In genomic region chr3:189502676-189503257, GRCh38 we compare ENCODE assay signal across 17 cellular contexts.
DNase-seq lines count a peak whose midpoint lies in the region; ATAC-seq and TF ChIP-seq lines count a peak whose summit lies in the region.
"Had no signal": no experiment of that assay in that cellular context is flagged by ENCODE, and none has a peak within 500 bp of the region (broad histone marks: within the 10 kb centered on the region; RNA-seq: fewer than 3 reads in every experiment).

No MANE protein-coding gene starts in this region.

- no peak for TF ChIP-seq CTCF in Loucy (conservative IDR thresholded peaks at IDR 0.05; ENCODE audit: low read length)

- H4K20me1 ChIP-seq in Loucy (ENCODE audit: insufficient read depth, low read length, poor library complexity, severe bottlenecking) = no peaks in the 10 kb centered on the region

- no peaks in the 10 kb centered on the region for H3K36me3 ChIP-seq in Loucy (ENCODE audit: insufficient read depth, low read length)
- H3K36me3 ChIP-seq: BE2C, HAP-1 had no signal

- H3K4me2 ChIP-seq in Loucy (ENCODE audit: low read depth, low read length, poor library complexity, severe bottlenecking) = peak overlapping the region; percentile 1

- H2AFZ ChIP-seq in Loucy (ENCODE audit: low read length) = no peak overlapping the region

- no peaks in the 10 kb centered on the region for H3K27me3 ChIP-seq in Loucy (ENCODE audit: insufficient read depth, low read length, poor library complexity, severe bottlenecking)
- H3K27me3 ChIP-seq: BE2C had no signal

- peaks cover 24% of the 10 kb centered on the region for H3K4me1 Mint-ChIP-seq in activated CD4-positive, alpha-beta T cell treated with anti-CD3 and anti-CD28 coated beads for 36 hours
- H3K4me1 Mint-ChIP-seq in activated T-helper 2 cell treated with anti-CD3 and anti-CD28 coated beads, Interferon-gamma antibody, Interleukin-2, Interleukin-4, amounts not matched to agents 10 μg/mL and 5 μg/mL and 100 μg/mL, durations not matched to agents 14 hours and 24 hours and 36 hours (ENCODE audit: low read depth) = peaks cover 41% of the 10 kb centered on the region
- peaks cover 4 to 5% of the 10 kb centered on the region in 2 donors for H3K4me1 Mint-ChIP-seq in stimulated activated naive B cell treated with anti-CD40 and anti-IgM and Interleukin-4, amounts not matched to agents 10 μg/mL and 1 μg/mL and 100 μg/mL, for 72 hours

- DNase-seq in activated CD4-positive, alpha-beta T cell treated with anti-CD3 and anti-CD28 coated beads for 36 hours = no peak
- DNase-seq in activated CD4-positive, alpha-beta T cell treated with anti-CD3 and anti-CD28 coated beads, Interleukin-2, amount 50 U/mL, for 48 hours = no peak
- DNase-seq in activated T-helper 2 cell treated with anti-CD3 and anti-CD28 coated beads, Interferon-gamma antibody, Interleukin-2, Interleukin-4, amounts not matched to agents 10 μg/mL and 5 μg/mL and 100 μg/mL, durations not matched to agents 14 hours and 24 hours and 36 hours (ENCODE audit: low spot score) = no peak
- DNase-seq in stimulated activated naive B cell treated with anti-CD40 and anti-IgM and Interleukin-4, amounts not matched to agents 10 μg/mL and 1 μg/mL and 100 μg/mL, for 72 hours = no peak
- DNase-seq in medulla oblongata (ENCODE audit: extremely low spot score) = no peak
- no peak for DNase-seq in NCI-H2029 treated with DMSO at 0.1 percent for 48 hours (lab: John Stamatoyannopoulos, UW)
- no peak for DNase-seq in hippocampal formation (lab: John Stamatoyannopoulos, UW)
- DNase-seq: BE2C, DMS79, NCI-H1436, NCI-H2029, NCI-H2171 treated with DMSO at 0.1 percent for 48 hours, NCI-H82 had no signal

- ATAC-seq in activated CD4-positive, alpha-beta T cell treated with anti-CD3 and anti-CD28 coated beads for 36 hours = peak; percentile 58
- peak; percentile 57 to 71 for ATAC-seq in stimulated activated naive B cell treated with anti-CD40 and anti-IgM and Interleukin-4, amounts not matched to agents 10 μg/mL and 1 μg/mL and 100 μg/mL, for 72 hours (replicated peaks)
- ATAC-seq: K562 had no signal

- peaks cover 9% of the 10 kb centered on the region for H3K9me3 Mint-ChIP-seq in activated CD4-positive, alpha-beta T cell treated with anti-CD3 and anti-CD28 coated beads for 36 hours (ENCODE audit: low read depth)
- peaks cover 31% of the 10 kb centered on the region for H3K9me3 Mint-ChIP-seq in activated T-helper 2 cell treated with anti-CD3 and anti-CD28 coated beads, Interferon-gamma antibody, Interleukin-2, Interleukin-4, amounts not matched to agents 10 μg/mL and 5 μg/mL and 100 μg/mL, durations not matched to agents 14 hours and 24 hours and 36 hours
- peaks cover 7% of the 10 kb centered on the region in 2 donors for H3K9me3 Mint-ChIP-seq in stimulated activated naive B cell treated with anti-CD40 and anti-IgM and Interleukin-4, amounts not matched to agents 10 μg/mL and 1 μg/mL and 100 μg/mL, for 72 hours

- H3K79me2 ChIP-seq in Loucy (ENCODE audit: insufficient read depth, low read length) = no peaks in the 10 kb centered on the region

- H3K4me1 ChIP-seq in Loucy (ENCODE audit: insufficient read depth, low read length, poor library complexity, severe bottlenecking) = peaks cover 30% of the 10 kb centered on the region
- H3K4me1 ChIP-seq: BE2C, HAP-1 had no signal

- CTCF ChIA-PET in activated CD4-positive, alpha-beta T cell treated with anti-CD3 and anti-CD28 coated beads for 36 hours (lab: Charles Lee) = interaction anchor here (1.1 kb wide), 1 partner anchor 11 kb away, joined by 4 read pairs; no protein-coding TSS in a partner anchor

- H3K9me3 ChIP-seq in Loucy (ENCODE audit: insufficient read depth, low read depth, low read length) = no peaks in the 10 kb centered on the region
- H3K9me3 ChIP-seq: BE2C, HAP-1 had no signal

- H3K27me3 Mint-ChIP-seq in activated CD4-positive, alpha-beta T cell treated with anti-CD3 and anti-CD28 coated beads for 36 hours = peaks cover 4% of the 10 kb centered on the region
- H3K27me3 Mint-ChIP-seq in activated T-helper 2 cell treated with anti-CD3 and anti-CD28 coated beads, Interferon-gamma antibody, Interleukin-2, Interleukin-4, amounts not matched to agents 10 μg/mL and 5 μg/mL and 100 μg/mL, durations not matched to agents 14 hours and 24 hours and 36 hours (ENCODE audit: low read depth) = no peaks in the 10 kb centered on the region
- no peaks in the 10 kb centered on the region for H3K27me3 Mint-ChIP-seq in stimulated activated naive B cell treated with anti-CD40 and anti-IgM and Interleukin-4, amounts not matched to agents 10 μg/mL and 1 μg/mL and 100 μg/mL, for 72 hours
- H3K27me3 Mint-ChIP-seq: CD8-positive, alpha-beta memory T cell had no signal

- H3K9me2 ChIP-seq in Loucy (replicated peaks; ENCODE audit: low read depth, low read length) = no peaks in the 10 kb centered on the region

- H3K4me3 Mint-ChIP-seq in activated CD4-positive, alpha-beta T cell treated with anti-CD3 and anti-CD28 coated beads for 36 hours = no peak overlapping the region
- H3K4me3 Mint-ChIP-seq in activated T-helper 2 cell treated with anti-CD3 and anti-CD28 coated beads, Interferon-gamma antibody, Interleukin-2, Interleukin-4, amounts not matched to agents 10 μg/mL and 5 μg/mL and 100 μg/mL, durations not matched to agents 14 hours and 24 hours and 36 hours (ENCODE audit: low read depth) = no peak overlapping the region
- H3K4me3 Mint-ChIP-seq in stimulated activated naive B cell treated with anti-CD40 and anti-IgM and Interleukin-4, amounts not matched to agents 10 μg/mL and 1 μg/mL and 100 μg/mL, for 72 hours = no peak overlapping the region

- intact Hi-C loops in activated CD4-positive, alpha-beta T cell treated with anti-CD3 and anti-CD28 coated beads for 36 hours (cut with DNase I, micrococcal nuclease) = no loop called here
- intact Hi-C loops in activated T-helper 2 cell treated with anti-CD3 and anti-CD28 coated beads, Interferon-gamma antibody, Interleukin-2, Interleukin-4, amounts not matched to agents 10 μg/mL and 5 μg/mL and 100 μg/mL, durations not matched to agents 14 hours and 24 hours and 36 hours (cut with micrococcal nuclease) = loop anchor here (1.0 to 2.0 kb wide), 7 partner anchors 14 to 178 kb away; no protein-coding TSS in a partner anchor

- H3K4me3 ChIP-seq in Loucy (ENCODE audit: low read length, poor library complexity, severe bottlenecking) = no peak overlapping the region
- H3K4me3 ChIP-seq: HAP-1, K562 had no signal

- no peak overlapping the region for H3K9ac ChIP-seq in Loucy (ENCODE audit: low read depth, low read length, poor library complexity, severe bottlenecking)

- H3K27ac Mint-ChIP-seq in activated CD4-positive, alpha-beta T cell treated with anti-CD3 and anti-CD28 coated beads for 36 hours = no peak overlapping the region
- H3K27ac Mint-ChIP-seq in activated T-helper 2 cell treated with anti-CD3 and anti-CD28 coated beads, Interferon-gamma antibody, Interleukin-2, Interleukin-4, amounts not matched to agents 10 μg/mL and 5 μg/mL and 100 μg/mL, durations not matched to agents 14 hours and 24 hours and 36 hours = peak overlapping the region; percentile 30
- H3K27ac Mint-ChIP-seq in stimulated activated naive B cell treated with anti-CD40 and anti-IgM and Interleukin-4, amounts not matched to agents 10 μg/mL and 1 μg/mL and 100 μg/mL, for 72 hours = peak overlapping the region; percentile 4

- POLR2A ChIA-PET in activated CD4-positive, alpha-beta T cell treated with anti-CD3 and anti-CD28 coated beads for 36 hours (lab: Charles Lee) = no interaction called here

- H3F3A ChIP-seq in Loucy (ENCODE audit: low read depth) = no peaks in the 10 kb centered on the region

- peaks cover 2% of the 10 kb centered on the region for H3K36me3 Mint-ChIP-seq in activated CD4-positive, alpha-beta T cell treated with anti-CD3 and anti-CD28 coated beads for 36 hours (ENCODE audit: low read depth)
- peaks cover 46% of the 10 kb centered on the region for H3K36me3 Mint-ChIP-seq in activated T-helper 2 cell treated with anti-CD3 and anti-CD28 coated beads, Interferon-gamma antibody, Interleukin-2, Interleukin-4, amounts not matched to agents 10 μg/mL and 5 μg/mL and 100 μg/mL, durations not matched to agents 14 hours and 24 hours and 36 hours (ENCODE audit: low read depth)
- H3K36me3 Mint-ChIP-seq in stimulated activated naive B cell treated with anti-CD40 and anti-IgM and Interleukin-4, amounts not matched to agents 10 μg/mL and 1 μg/mL and 100 μg/mL, for 72 hours = peaks cover 2 to 3% of the 10 kb centered on the region in 2 donors
